1 cellular context compared by ENCODE assay signal in the genomic region with DNA sequence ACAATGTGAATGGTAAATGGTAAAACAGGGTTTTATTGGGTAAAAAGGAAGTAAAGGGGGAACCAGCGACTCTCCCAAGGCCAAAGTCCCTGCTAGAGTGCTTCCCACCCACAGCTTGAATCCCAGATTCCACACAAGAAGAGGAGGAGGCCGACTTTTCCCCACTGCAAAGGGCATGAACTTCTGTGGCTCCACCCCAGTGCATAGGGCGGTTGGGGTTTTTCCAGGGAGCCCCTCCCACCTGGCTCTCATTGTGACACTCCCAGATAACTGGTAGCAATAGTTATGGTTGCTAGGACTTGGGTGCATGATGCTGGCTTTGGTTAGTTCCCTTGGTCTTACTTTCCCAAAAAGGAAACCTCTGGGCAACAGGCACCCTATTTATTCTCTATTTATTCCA.
TF ChIP-seq lines count a peak whose summit lies in the region.

No MANE protein-coding gene starts in this region.

TF ChIP-seq in H1, 55 proteins besides CTCF, POLR2A, EP300 and RAD21:
- TF ChIP-seq, protein P1, sequence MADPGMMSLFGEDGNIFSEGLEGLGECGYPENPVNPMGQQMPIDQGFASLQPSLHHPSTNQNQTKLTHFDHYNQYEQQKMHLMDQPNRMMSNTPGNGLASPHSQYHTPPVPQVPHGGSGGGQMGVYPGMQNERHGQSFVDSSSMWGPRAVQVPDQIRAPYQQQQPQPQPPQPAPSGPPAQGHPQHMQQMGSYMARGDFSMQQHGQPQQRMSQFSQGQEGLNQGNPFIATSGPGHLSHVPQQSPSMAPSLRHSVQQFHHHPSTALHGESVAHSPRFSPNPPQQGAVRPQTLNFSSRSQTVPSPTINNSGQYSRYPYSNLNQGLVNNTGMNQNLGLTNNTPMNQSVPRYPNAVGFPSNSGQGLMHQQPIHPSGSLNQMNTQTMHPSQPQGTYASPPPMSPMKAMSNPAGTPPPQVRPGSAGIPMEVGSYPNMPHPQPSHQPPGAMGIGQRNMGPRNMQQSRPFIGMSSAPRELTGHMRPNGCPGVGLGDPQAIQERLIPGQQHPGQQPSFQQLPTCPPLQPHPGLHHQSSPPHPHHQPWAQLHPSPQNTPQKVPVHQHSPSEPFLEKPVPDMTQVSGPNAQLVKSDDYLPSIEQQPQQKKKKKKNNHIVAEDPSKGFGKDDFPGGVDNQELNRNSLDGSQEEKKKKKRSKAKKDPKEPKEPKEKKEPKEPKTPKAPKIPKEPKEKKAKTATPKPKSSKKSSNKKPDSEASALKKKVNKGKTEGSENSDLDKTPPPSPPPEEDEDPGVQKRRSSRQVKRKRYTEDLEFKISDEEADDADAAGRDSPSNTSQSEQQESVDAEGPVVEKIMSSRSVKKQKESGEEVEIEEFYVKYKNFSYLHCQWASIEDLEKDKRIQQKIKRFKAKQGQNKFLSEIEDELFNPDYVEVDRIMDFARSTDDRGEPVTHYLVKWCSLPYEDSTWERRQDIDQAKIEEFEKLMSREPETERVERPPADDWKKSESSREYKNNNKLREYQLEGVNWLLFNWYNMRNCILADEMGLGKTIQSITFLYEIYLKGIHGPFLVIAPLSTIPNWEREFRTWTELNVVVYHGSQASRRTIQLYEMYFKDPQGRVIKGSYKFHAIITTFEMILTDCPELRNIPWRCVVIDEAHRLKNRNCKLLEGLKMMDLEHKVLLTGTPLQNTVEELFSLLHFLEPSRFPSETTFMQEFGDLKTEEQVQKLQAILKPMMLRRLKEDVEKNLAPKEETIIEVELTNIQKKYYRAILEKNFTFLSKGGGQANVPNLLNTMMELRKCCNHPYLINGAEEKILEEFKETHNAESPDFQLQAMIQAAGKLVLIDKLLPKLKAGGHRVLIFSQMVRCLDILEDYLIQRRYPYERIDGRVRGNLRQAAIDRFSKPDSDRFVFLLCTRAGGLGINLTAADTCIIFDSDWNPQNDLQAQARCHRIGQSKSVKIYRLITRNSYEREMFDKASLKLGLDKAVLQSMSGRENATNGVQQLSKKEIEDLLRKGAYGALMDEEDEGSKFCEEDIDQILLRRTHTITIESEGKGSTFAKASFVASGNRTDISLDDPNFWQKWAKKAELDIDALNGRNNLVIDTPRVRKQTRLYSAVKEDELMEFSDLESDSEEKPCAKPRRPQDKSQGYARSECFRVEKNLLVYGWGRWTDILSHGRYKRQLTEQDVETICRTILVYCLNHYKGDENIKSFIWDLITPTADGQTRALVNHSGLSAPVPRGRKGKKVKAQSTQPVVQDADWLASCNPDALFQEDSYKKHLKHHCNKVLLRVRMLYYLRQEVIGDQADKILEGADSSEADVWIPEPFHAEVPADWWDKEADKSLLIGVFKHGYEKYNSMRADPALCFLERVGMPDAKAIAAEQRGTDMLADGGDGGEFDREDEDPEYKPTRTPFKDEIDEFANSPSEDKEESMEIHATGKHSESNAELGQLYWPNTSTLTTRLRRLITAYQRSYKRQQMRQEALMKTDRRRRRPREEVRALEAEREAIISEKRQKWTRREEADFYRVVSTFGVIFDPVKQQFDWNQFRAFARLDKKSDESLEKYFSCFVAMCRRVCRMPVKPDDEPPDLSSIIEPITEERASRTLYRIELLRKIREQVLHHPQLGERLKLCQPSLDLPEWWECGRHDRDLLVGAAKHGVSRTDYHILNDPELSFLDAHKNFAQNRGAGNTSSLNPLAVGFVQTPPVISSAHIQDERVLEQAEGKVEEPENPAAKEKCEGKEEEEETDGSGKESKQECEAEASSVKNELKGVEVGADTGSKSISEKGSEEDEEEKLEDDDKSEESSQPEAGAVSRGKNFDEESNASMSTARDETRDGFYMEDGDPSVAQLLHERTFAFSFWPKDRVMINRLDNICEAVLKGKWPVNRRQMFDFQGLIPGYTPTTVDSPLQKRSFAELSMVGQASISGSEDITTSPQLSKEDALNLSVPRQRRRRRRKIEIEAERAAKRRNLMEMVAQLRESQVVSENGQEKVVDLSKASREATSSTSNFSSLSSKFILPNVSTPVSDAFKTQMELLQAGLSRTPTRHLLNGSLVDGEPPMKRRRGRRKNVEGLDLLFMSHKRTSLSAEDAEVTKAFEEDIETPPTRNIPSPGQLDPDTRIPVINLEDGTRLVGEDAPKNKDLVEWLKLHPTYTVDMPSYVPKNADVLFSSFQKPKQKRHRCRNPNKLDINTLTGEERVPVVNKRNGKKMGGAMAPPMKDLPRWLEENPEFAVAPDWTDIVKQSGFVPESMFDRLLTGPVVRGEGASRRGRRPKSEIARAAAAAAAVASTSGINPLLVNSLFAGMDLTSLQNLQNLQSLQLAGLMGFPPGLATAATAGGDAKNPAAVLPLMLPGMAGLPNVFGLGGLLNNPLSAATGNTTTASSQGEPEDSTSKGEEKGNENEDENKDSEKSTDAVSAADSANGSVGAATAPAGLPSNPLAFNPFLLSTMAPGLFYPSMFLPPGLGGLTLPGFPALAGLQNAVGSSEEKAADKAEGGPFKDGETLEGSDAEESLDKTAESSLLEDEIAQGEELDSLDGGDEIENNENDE (IDR thresholded peaks at IDR 0.05; ENCODE audit: insufficient replicate concordance, low read length) = no peak
- TF ChIP-seq, protein P2, sequence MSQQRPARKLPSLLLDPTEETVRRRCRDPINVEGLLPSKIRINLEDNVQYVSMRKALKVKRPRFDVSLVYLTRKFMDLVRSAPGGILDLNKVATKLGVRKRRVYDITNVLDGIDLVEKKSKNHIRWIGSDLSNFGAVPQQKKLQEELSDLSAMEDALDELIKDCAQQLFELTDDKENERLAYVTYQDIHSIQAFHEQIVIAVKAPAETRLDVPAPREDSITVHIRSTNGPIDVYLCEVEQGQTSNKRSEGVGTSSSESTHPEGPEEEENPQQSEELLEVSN (IDR thresholded peaks at IDR 0.05) = no peak
- TF ChIP-seq BRCA1 (IDR thresholded peaks at IDR 0.05; ENCODE audit: low read depth, low read length) = no peak
- no peak for TF ChIP-seq POLR2AphosphoS5 (IDR thresholded peaks at IDR 0.05; ENCODE audit: low read depth, low read length)
- no peak for TF ChIP-seq EGR1 (IDR thresholded peaks at IDR 0.05; ENCODE audit: borderline replicate concordance, low read depth, low read length)
- TF ChIP-seq BCL11A (IDR thresholded peaks at IDR 0.05; ENCODE audit: low read depth in 2 of 2, low read length in 2 of 2) = no peak
- TF ChIP-seq CREB1 (IDR thresholded peaks at IDR 0.05) = no peak
- TF ChIP-seq, protein P3, sequence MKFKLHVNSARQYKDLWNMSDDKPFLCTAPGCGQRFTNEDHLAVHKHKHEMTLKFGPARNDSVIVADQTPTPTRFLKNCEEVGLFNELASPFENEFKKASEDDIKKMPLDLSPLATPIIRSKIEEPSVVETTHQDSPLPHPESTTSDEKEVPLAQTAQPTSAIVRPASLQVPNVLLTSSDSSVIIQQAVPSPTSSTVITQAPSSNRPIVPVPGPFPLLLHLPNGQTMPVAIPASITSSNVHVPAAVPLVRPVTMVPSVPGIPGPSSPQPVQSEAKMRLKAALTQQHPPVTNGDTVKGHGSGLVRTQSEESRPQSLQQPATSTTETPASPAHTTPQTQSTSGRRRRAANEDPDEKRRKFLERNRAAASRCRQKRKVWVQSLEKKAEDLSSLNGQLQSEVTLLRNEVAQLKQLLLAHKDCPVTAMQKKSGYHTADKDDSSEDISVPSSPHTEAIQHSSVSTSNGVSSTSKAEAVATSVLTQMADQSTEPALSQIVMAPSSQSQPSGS (IDR thresholded peaks at IDR 0.05; ENCODE audit: low read length) = no peak
